In genomic region chr13:74450976-74451375, GRCh38 we compare ENCODE assay signal across 2 cellular contexts.
TF ChIP-seq lines count a peak whose summit lies in the region.

No MANE protein-coding gene starts in this region.

TF ChIP-seq in SK-N-SH treated with all-trans-retinoic acid at 6 μM for 48 hours, 23 proteins besides CTCF, POLR2A, EP300 and RAD21 (continued from another document):
- TF ChIP-seq TSHZ2 (CRISPR knock-in tag; IDR thresholded peaks at IDR 0.05) (no peak), SNAI2 (CRISPR knock-in tag; IDR thresholded peaks at IDR 0.05) (no peak), ESRRG (CRISPR knock-in tag; IDR thresholded peaks at IDR 0.05) (no peak), ISL1 (CRISPR knock-in tag; IDR thresholded peaks at IDR 0.05) (no peak), CREB5 (CRISPR knock-in tag; IDR thresholded peaks at IDR 0.05; ENCODE audit: low read depth) (no peak), ZC3H10 (CRISPR knock-in tag; IDR thresholded peaks at IDR 0.05) (no peak)

TF ChIP-seq in SK-N-SH, 30 proteins besides CTCF, POLR2A, EP300 and RAD21 (continued from another document):
- no peak for TF ChIP-seq USF1 (IDR thresholded peaks at IDR 0.05; ENCODE audit: borderline replicate concordance, low read depth)
- TF ChIP-seq SMC3 (IDR thresholded peaks at IDR 0.05; ENCODE audit: low read depth, low read length): no peak
- TF ChIP-seq FOXJ3 (CRISPR knock-in tag; IDR thresholded peaks at IDR 0.05): no peak
